8 cellular contexts compared by ENCODE assay signal in genomic region chr22:39994046-39994565, GRCh38. TPM values are rescaled to one million over a fixed set of nuclear protein-coding genes. Genes with fewer than 3 reads are reported as not detected.
DNase-seq lines count a peak whose midpoint lies in the region; ATAC-seq and TF ChIP-seq lines count a peak whose summit lies in the region.

No MANE protein-coding gene starts in this region.

- no TSS peak for BruUV-seq in Calu3 (replicated peaks; lab: Mats Ljungman, UMichigan)

- no peaks in the 10 kb centered on the region for H3K9me3 Mint-ChIP-seq in Calu3 (ENCODE audit: low read depth, unreplicated experiment)

- no peak for TF ChIP-seq CTCF in Calu3 (IDR thresholded peaks at IDR 0.05; ENCODE audit: unreplicated experiment)
- TF ChIP-seq CTCF in GM13976 (IDR thresholded peaks at IDR 0.05; ENCODE audit: borderline replicate concordance, control extremely low read depth, extremely low read depth, insufficient read depth, missing control alignments) = no peak

- no peak overlapping the region for H3K27ac Mint-ChIP-seq in Calu3 (ENCODE audit: unreplicated experiment)

- no peak for ATAC-seq in HG02798 (IDR thresholded peaks at IDR 0.05; ENCODE audit: poor library complexity, unreplicated experiment)

- peaks cover 21% of the 10 kb centered on the region for H3K36me3 Mint-ChIP-seq in Calu3 (ENCODE audit: insufficient read depth, unreplicated experiment)

- CTCF ChIA-PET in Calu3 (lab: Charles Lee) = interaction anchor here (1.4 kb wide), 1 partner anchor 31 kb away, joined by 4 read pairs; no protein-coding TSS in a partner anchor

- peaks cover 45% of the 10 kb centered on the region for H3K4me1 Mint-ChIP-seq in Calu3 (ENCODE audit: low read depth, unreplicated experiment)

- H3K27me3 Mint-ChIP-seq in Calu3 (ENCODE audit: unreplicated experiment) = peaks cover 32% of the 10 kb centered on the region

- peak overlapping the region; percentile 70 for H3K4me3 Mint-ChIP-seq in Calu3 (ENCODE audit: low read depth, unreplicated experiment)

- in situ Hi-C loops in GM13976 (cut with MboI; ENCODE audit: low sequenced_read_pairs, unreplicated experiment) = no loop called here

- DNase-seq in Calu3 (no peak), GM13976 (ENCODE audit: low spot score) (no peak), NCI-H187 treated with DMSO at 0.1 percent for 48 hours (lab: John Stamatoyannopoulos, UW) (no peak), NCI-H526 treated with DMSO at 0.1 percent for 48 hours (lab: John Stamatoyannopoulos, UW) (no peak)
- DNase-seq in activated CD4-positive, alpha-beta T cell treated with anti-CD3 and anti-CD28 coated beads for 4 hours = peak; percentile 60 to 64
- DNase-seq in effector CD4-positive, alpha-beta T cell = peak; percentile 41
- peak; percentile 32 for DNase-seq in stimulated activated CD4-positive, alpha-beta T cell treated with anti-CD3 and anti-CD28 coated beads, Interleukin-12 subunit alpha, Interleukin-12 subunit beta, amount 100 ng/mL, for 4 hours

- intact Hi-C loops in Calu3 (cut with micrococcal nuclease; ENCODE audit: unreplicated experiment) = no loop called here

RNA-seq across cellular contexts. Expression of gene FAM83F, which starts 0.6 kb away (rescaled TPM):
- 21.0 and 21.9 TPM in 2 replicates for total RNA-seq in Calu3 (2022)

RNA-seq across cellular contexts. Expression of gene TMA7B, which starts 33.9 kb away (rescaled TPM):
- not detected in 2 replicates for total RNA-seq in Calu3 (2022)

Comparison
In these comparisons a context has a peak if more than half of its experiments do, and no peak if none do; other contexts are left out.
1. DNase-seq: peak in activated CD4-positive, alpha-beta T cell treated with anti-CD3 and anti-CD28 coated beads for 4 hours (2 of 2), effector CD4-positive, alpha-beta T cell (single experiment) and stimulated activated CD4-positive, alpha-beta T cell treated with anti-CD3 and anti-CD28 coated beads, Interleukin-12 subunit alpha, Interleukin-12 subunit beta, amount 100 ng/mL, for 4 hours (single experiment); none in Calu3 (single experiment), GM13976 (single experiment), NCI-H187 treated with DMSO at 0.1 percent for 48 hours (single experiment) and NCI-H526 treated with DMSO at 0.1 percent for 48 hours (single experiment).